ENCODE assay signal across 1 cellular context in genomic region chr6:136088693-136089092, GRCh38.
A peak's percentile ranks its signal among the peaks of the same experiment; 100 is the strongest.
TF ChIP-seq lines count a peak whose summit lies in the region.

No MANE protein-coding gene starts in this region.

TF ChIP-seq in HEK293, 187 proteins besides CTCF, POLR2A, EP300 and RAD21 (continued from another document):
- TF ChIP-seq KLF10 (tag by site-specific recombination; IDR thresholded peaks at IDR 0.05) (no peak), PRDM6 (tag by site-specific recombination; IDR thresholded peaks at IDR 0.05) (peak; percentile 71), ZXDB (tag by site-specific recombination; IDR thresholded peaks at IDR 0.05) (0 out of 2 replicates have a peak, but pooled peaks have one; percentile 31), IKZF3 (tag by site-specific recombination; IDR thresholded peaks at IDR 0.05) (peak; percentile 51; the same call in 1 of the 2 replicates), ZNF112 (tag by site-specific recombination; IDR thresholded peaks at IDR 0.05) (no peak), GLIS1 (tag by site-specific recombination; IDR thresholded peaks at IDR 0.05) (peak; percentile 32; the same call in 1 of the 2 replicates), HIC1 (tag by site-specific recombination; IDR thresholded peaks at IDR 0.05) (0 out of 2 replicates have a peak, but pooled peaks have one; percentile 36), EGR2 (tag by site-specific recombination; IDR thresholded peaks at IDR 0.05; ENCODE audit: low read depth) (0 out of 2 replicates have a peak, but pooled peaks have one; percentile 35), ZNF10 (tag by site-specific recombination; IDR thresholded peaks at IDR 0.05) (no peak), ZNF266 (tag by site-specific recombination; IDR thresholded peaks at IDR 0.05; ENCODE audit: low read depth) (no peak), ZNF239 (tag by site-specific recombination; IDR thresholded peaks at IDR 0.05) (no peak), ZBTB44 (tag by site-specific recombination; IDR thresholded peaks at IDR 0.05) (peak; percentile 68; the same call in 1 of the 2 replicates), PRDM4 (tag by site-specific recombination; IDR thresholded peaks at IDR 0.05) (0 out of 2 replicates have a peak, but pooled peaks have one; percentile 31), ZBTB11 (tag by site-specific recombination; conservative IDR thresholded peaks at IDR 0.05; ENCODE audit: low read depth) (no peak), BCL11B (tag by site-specific recombination; IDR thresholded peaks at IDR 0.05; ENCODE audit: low read depth) (peak; percentile 53; the same call in 1 of the 2 replicates), ZNF561 (tag by site-specific recombination; IDR thresholded peaks at IDR 0.05; ENCODE audit: borderline replicate concordance) (0 out of 2 replicates have a peak, but pooled peaks have one; percentile 58), OSR2 (tag by site-specific recombination; IDR thresholded peaks at IDR 0.05) (peak; percentile 73; the same call in 1 of the 2 replicates), ZNF18 (tag by site-specific recombination; IDR thresholded peaks at IDR 0.05) (0 out of 2 replicates have a peak, but pooled peaks have one; percentile 48), ZFHX2 (tag by site-specific recombination; conservative IDR thresholded peaks at IDR 0.05) (0 out of 2 replicates have a peak, but pooled peaks have one; percentile 19), ZNF398 (tag by site-specific recombination; IDR thresholded peaks at IDR 0.05) (peak; percentile 77), ZNF664 (tag by site-specific recombination; IDR thresholded peaks at IDR 0.05) (peak; percentile 90), ZBTB8A (tag by site-specific recombination; IDR thresholded peaks at IDR 0.05) (0 out of 2 replicates have a peak, but pooled peaks have one; percentile 15), FEZF1 (tag by site-specific recombination; IDR thresholded peaks at IDR 0.05) (peak; percentile 76), ZNF843 (tag by site-specific recombination; IDR thresholded peaks at IDR 0.05) (peak; percentile 75), ZNF335 (tag by site-specific recombination; conservative IDR thresholded peaks at IDR 0.05) (0 out of 2 replicates have a peak, but pooled peaks have one; percentile 19), ZNF202 (tag by site-specific recombination; IDR thresholded peaks at IDR 0.05; ENCODE audit: borderline replicate concordance) (no peak), ZNF610 (tag by site-specific recombination; IDR thresholded peaks at IDR 0.05; ENCODE audit: borderline replicate concordance) (0 out of 2 replicates have a peak, but pooled peaks have one; percentile 20), ZNF362 (tag by site-specific recombination; IDR thresholded peaks at IDR 0.05) (0 out of 2 replicates have a peak, but pooled peaks have one; percentile 15), ZNF350 (tag by site-specific recombination; IDR thresholded peaks at IDR 0.05) (no peak)
- TF ChIP-seq, protein P1, sequence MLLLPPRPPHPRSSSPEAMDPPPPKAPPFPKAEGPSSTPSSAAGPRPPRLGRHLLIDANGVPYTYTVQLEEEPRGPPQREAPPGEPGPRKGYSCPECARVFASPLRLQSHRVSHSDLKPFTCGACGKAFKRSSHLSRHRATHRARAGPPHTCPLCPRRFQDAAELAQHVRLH (tag by site-specific recombination; IDR thresholded peaks at IDR 0.05), result peak; percentile 82
